Comparison of ENCODE assay signal across 23 cellular contexts in genomic region chr17:59675231-59675630, GRCh38. TPM values are rescaled to one million over a fixed set of nuclear protein-coding genes. Genes with fewer than 3 reads are reported as not detected.
DNase-seq lines count a peak whose midpoint lies in the region; ATAC-seq, FAIRE-seq and TF ChIP-seq lines count a peak whose summit lies in the region.
"Had no signal": no experiment of that assay in that cellular context is flagged by ENCODE, and none has a peak within 500 bp of the region (broad histone marks: within the 10 kb centered on the region; RNA-seq: fewer than 3 reads in every experiment).

No MANE protein-coding gene starts in this region.

- no peak for DNase-seq in CD4-positive, alpha-beta T cell
- DNase-seq in K562 (ENCODE audit: extremely low read depth in 1 of 4, low spot score in 3 of 4), result no peak
- DNase-seq in osteocyte (ENCODE audit: extremely low spot score, unreplicated experiment), result no peak
- DNase-seq in GM12892 (ENCODE audit: insufficient read length), result no peak
- no peak for DNase-seq in aorta
- no peak for DNase-seq in activated CD4-positive, CD25-positive, alpha-beta regulatory T cell (lab: John Stamatoyannopoulos, UW)
- DNase-seq: activated CD4-positive, alpha-beta T cell treated with anti-CD3 and anti-CD28 coated beads for 4 hours; activated naive CD4-positive, alpha-beta T cell treated with Interleukin-2 at 50 U/mL for 16 hours; activated T-cell treated with anti-CD3 and anti-CD28 coated beads, Interleukin-2, amount 50 U/mL, for 48 hours; Calu3; DMS79; GDM1; hypothalamus; left colon; NCI-H1092; NCI-H187; NCI-H82; stimulated activated CD4-positive, alpha-beta T cell treated with anti-CD3 and anti-CD28 coated beads, Interleukin-4, amount 100 ng/mL, for 1 hour; transverse colon had no signal

- H3K36me3 ChIP-seq in HUES6 (ENCODE audit: control insufficient read depth, insufficient read depth, low read length) (peaks cover 94% of the 10 kb centered on the region), K562 (ENCODE audit: control insufficient read depth, insufficient read depth, low read length) (peaks cover 97% of the 10 kb centered on the region), aorta (ENCODE audit: control insufficient read depth in 1 of 2, insufficient read depth in 2 of 2, low read length in 1 of 2) (peaks cover 4% of the 10 kb centered on the region in 2 donors)

- no peaks in the 10 kb centered on the region for H3K27me3 ChIP-seq in CD4-positive, alpha-beta T cell (ENCODE audit: control insufficient read depth, insufficient read depth, low read length)
- H3K27me3 ChIP-seq in HUES6 (ENCODE audit: control insufficient read depth, insufficient read depth, low read length) (no peaks in the 10 kb centered on the region), K562 (ENCODE audit: control insufficient read depth in 2 of 2, insufficient read depth in 2 of 2, low read length in 2 of 2) (no peaks in the 10 kb centered on the region), aorta (ENCODE audit: control insufficient read depth in 1 of 2, insufficient read depth in 2 of 2, low read length in 1 of 2) (no peaks in the 10 kb centered on the region)
- H3K27me3 ChIP-seq: transverse colon had no signal

- H3K9ac ChIP-seq in HUES6 (ENCODE audit: low read length), result no peak overlapping the region
- no peak overlapping the region for H3K9ac ChIP-seq in K562 (ENCODE audit: insufficient read depth in 1 of 2, low read depth in 2 of 2, low read length in 2 of 2)

- no peak overlapping the region for H3K4me3 ChIP-seq in HUES6 (ENCODE audit: low read depth, low read length)
- no peak overlapping the region for H3K4me3 ChIP-seq in K562
- no peak overlapping the region for H3K4me3 ChIP-seq in aorta (ENCODE audit: low read length in 2 of 2)
- H3K4me3 ChIP-seq: transverse colon had no signal

- TF ChIP-seq RAD21 in K562 (CRISPR knock-in tag; conservative IDR thresholded peaks at IDR 0.05 in 1 of 2, IDR thresholded peaks at IDR 0.05 in 1 of 2), result no peak

- no peaks in the 10 kb centered on the region for H3K9me3 Mint-ChIP-seq in CD4-positive, alpha-beta T cell
- no peaks in the 10 kb centered on the region for H3K9me3 Mint-ChIP-seq in osteocyte (ENCODE audit: unreplicated experiment)

- CTCF ChIA-PET in CD4-positive, alpha-beta T cell (lab: Charles Lee), result interaction anchor here (1.2 to 1.7 kb wide), 2 partner anchors 8 to 11 kb away, joined by 4 read pairs; no protein-coding TSS in a partner anchor
- CTCF ChIA-PET in K562 (lab: Yijun Ruan, JAX; ENCODE audit: low intra/inter-chr PET ratio), result no interaction called here

- H3K36me3 Mint-ChIP-seq in CD4-positive, alpha-beta T cell (ENCODE audit: low read depth), result peaks cover 90% of the 10 kb centered on the region
- peaks cover 54% of the 10 kb centered on the region for H3K36me3 Mint-ChIP-seq in osteocyte (ENCODE audit: unreplicated experiment)

- H3K79me2 ChIP-seq in K562 (ENCODE audit: control insufficient read depth, insufficient read depth, low read length), result peaks cover 7% of the 10 kb centered on the region; the same call in 1 of the 3 replicates

- no peaks in the 10 kb centered on the region for H3K9me1 ChIP-seq in K562 (ENCODE audit: control insufficient read depth, insufficient read depth, low read length)

- TF ChIP-seq POLR2A in K562 (conservative IDR thresholded peaks at IDR 0.05) (no peak), GM12892 (IDR thresholded peaks at IDR 0.05; ENCODE audit: low read depth, low read length) (no peak)

- TF ChIP-seq EP300 in K562 (IDR thresholded peaks at IDR 0.05; ENCODE audit: low read length), result no peak

- no peaks in the 10 kb centered on the region for H3K27me3 Mint-ChIP-seq in CD4-positive, alpha-beta T cell
- H3K27me3 Mint-ChIP-seq in osteocyte (ENCODE audit: unreplicated experiment), result no peaks in the 10 kb centered on the region

- FAIRE-seq in K562 (lab: Jason Lieb, UNC) (no peak), GM12892 (lab: Jason Lieb, UNC) (no peak)
- FAIRE-seq: colon had no signal

- peaks cover 2% of the 10 kb centered on the region for H3K4me1 Mint-ChIP-seq in CD4-positive, alpha-beta T cell (ENCODE audit: low read depth)
- peaks cover 3% of the 10 kb centered on the region for H3K4me1 Mint-ChIP-seq in osteocyte (ENCODE audit: unreplicated experiment)

- H2AFZ ChIP-seq in K562 (ENCODE audit: low read depth, low read length), result no peak overlapping the region

- peak overlapping the region; percentile 18 for H3K27ac Mint-ChIP-seq in CD4-positive, alpha-beta T cell
- H3K27ac Mint-ChIP-seq in osteocyte (ENCODE audit: unreplicated experiment), result peak overlapping the region; percentile 9

- intact Hi-C loops in CD4-positive, alpha-beta T cell (cut with DNase I, micrococcal nuclease), result no loop called here
- intact Hi-C loops in K562 (cut with micrococcal nuclease) (no loop called here), aorta (cut with DNase I) (no loop called here)

- in situ Hi-C loops in K562 (cut with MboI), result no loop called here

- no peak overlapping the region for H3K4me3 Mint-ChIP-seq in CD4-positive, alpha-beta T cell
- no peak overlapping the region for H3K4me3 Mint-ChIP-seq in osteocyte (ENCODE audit: unreplicated experiment)

- BruUV-seq in K562 (replicated peaks; lab: Mats Ljungman, UMichigan), result no TSS peak

- POLR2A ChIA-PET in CD4-positive, alpha-beta T cell (lab: Charles Lee), result interaction anchor here (1.0 kb wide), 1 partner anchor 8 kb away, joined by 3 read pairs; no protein-coding TSS in a partner anchor
- POLR2A ChIA-PET in K562 (lab: Yijun Ruan, JAX), result interaction anchor here (1.1 to 1.2 kb wide), 3 partner anchors 8 to 10 kb away, joined by 3 to 7 read pairs (median 4); no protein-coding TSS in a partner anchor

- WGBS in K562 (ENCODE audit: insufficient coverage, low coverage, missing lambda C conversion rate), result 65% methylated on average over 1 of the region's 1 CpG
- WGBS in aorta, 2 donors, result 54 to 57% methylated on average over 1 of the region's 1 CpG

- no peak overlapping the region for H3K27ac ChIP-seq in CD4-positive, alpha-beta T cell (ENCODE audit: low read depth, low read length)
- peak overlapping the region; percentile 26; the same call in 1 of the 2 replicates for H3K27ac ChIP-seq in HUES6 (ENCODE audit: low read depth, low read length)
- H3K27ac ChIP-seq in K562 (ENCODE audit: extremely low read depth, low read depth, low read length), result no peak overlapping the region
- H3K27ac ChIP-seq in aorta (ENCODE audit: low read depth in 1 of 2, low read length in 2 of 2), result no peak overlapping the region
- H3K27ac ChIP-seq: C4-2B, transverse colon had no signal

- no peak overlapping the region for H3K4me2 ChIP-seq in K562 (ENCODE audit: insufficient read depth, low read length)

- no peaks in the 10 kb centered on the region for H3K9me3 ChIP-seq in CD4-positive, alpha-beta T cell (ENCODE audit: control insufficient read depth, low read length)
- no peaks in the 10 kb centered on the region for H3K9me3 ChIP-seq in HUES6 (ENCODE audit: control insufficient read depth, insufficient read depth, low read depth, low read length)
- no peaks in the 10 kb centered on the region for H3K9me3 ChIP-seq in K562 (replicated peaks; ENCODE audit: control insufficient read depth, insufficient read depth, low read depth, low read length)
- no peaks in the 10 kb centered on the region for H3K9me3 ChIP-seq in aorta (ENCODE audit: control insufficient read depth, low read length)
- H3K9me3 ChIP-seq: transverse colon had no signal

- H3K4me1 ChIP-seq in HUES6 (ENCODE audit: control insufficient read depth, insufficient read depth, low read length) (no peaks in the 10 kb centered on the region), K562 (replicated peaks in 1 of 2; ENCODE audit: control insufficient read depth in 2 of 2, insufficient read depth in 2 of 2, low read length in 2 of 2) (no peaks in the 10 kb centered on the region), aorta (ENCODE audit: control insufficient read depth in 1 of 2, insufficient read depth in 2 of 2, low read length in 2 of 2) (no peaks in the 10 kb centered on the region)

- H4K20me1 ChIP-seq in K562 (replicated peaks; ENCODE audit: control insufficient read depth, insufficient read depth, low read length), result no peaks in the 10 kb centered on the region

- no peak for TF ChIP-seq CTCF in CD4-positive, alpha-beta T cell (IDR thresholded peaks at IDR 0.05)
- no peak for TF ChIP-seq CTCF in K562 (IDR thresholded peaks at IDR 0.05 in 2 of 3, conservative IDR thresholded peaks at IDR 0.05 in 1 of 3; ENCODE audit: insufficient read depth in 2 of 3, low read depth in 1 of 3, low read length in 3 of 3)
- no peak for TF ChIP-seq CTCF in osteocyte (IDR thresholded peaks at IDR 0.05)

- ATAC-seq in CD4-positive, alpha-beta T cell (ENCODE audit: poor library complexity), result no peak
- no peak for ATAC-seq in K562
- no peak for ATAC-seq in aorta (ENCODE audit: low FRiP score)
- ATAC-seq: left colon, sciatic nerve had no signal

RNA-seq across cellular contexts. Expression of gene PTRH2, which starts 32.0 kb away (rescaled TPM):
- total RNA-seq in CD4-positive, alpha-beta T cell, result 1 to 10 TPM; 6.5 to 7.3 TPM
- total RNA-seq in K562 (2011; cell fraction: chromatin; rRNA removed; ENCODE audit: low replicate concordance), result 97.2 and 167 TPM in 2 replicates
- total RNA-seq in K562 (2011; cell fraction: nucleolus; rRNA removed), result 101 and 115 TPM in 2 replicates
- total RNA-seq in K562 (2011; cell fraction: nucleoplasm; rRNA removed), result 104 and 130 TPM in 2 replicates
- 81.0 and 92.0 TPM in 2 replicates for total RNA-seq in K562 (2014; rRNA removed)
- total RNA-seq in K562 (2014; rRNA removed; fragmentation: Illumina TruSeq; extraction: Trizol), result 63.1 and 67.5 TPM in 2 replicates
- total RNA-seq in K562 (2015; rRNA removed; fragmentation: Illumina TruSeq; extraction: Trizol), result 50.0 and 57.3 TPM in 2 replicates
- 53.1 and 62.8 TPM in 2 replicates for total RNA-seq in K562 (2021)
- polyA plus RNA-seq in K562 (2011; rRNA removed), result 119 and 170 TPM in 2 replicates
- polyA plus RNA-seq in K562 (2011; cell fraction: cytosol; rRNA removed), result 54.3 and 74.9 TPM in 2 replicates
- 54.9 and 70.7 TPM in 2 replicates for polyA plus RNA-seq in K562 (2011; cell fraction: nucleus; rRNA removed)
- polyA plus RNA-seq in K562 (2012), result 42.1 and 83.3 TPM in 2 replicates
- 110 and 128 TPM in 2 replicates for polyA plus RNA-seq in K562 (2014; fragmentation: Illumina TruSeq; extraction: Trizol)
- 100 to 1,000 TPM; 195 to 210 TPM for polyA plus RNA-seq in K562 (2014; fragmentation: Nextera tagmentation; extraction: Ambion mirVana)
- polyA plus RNA-seq in K562 (2014; rRNA removed), result 126 and 138 TPM in 2 replicates
- polyA minus RNA-seq in K562 (2011; rRNA and poly(A)+ RNA removed), result 100 and 107 TPM in 2 replicates
- polyA minus RNA-seq in K562 (2011; cell fraction: cytosol; rRNA and poly(A)+ RNA removed), result 16.6 and 22.3 TPM in 2 replicates
- polyA minus RNA-seq in K562 (2011; cell fraction: nucleus; rRNA and poly(A)+ RNA removed), result 18.0 and 34.2 TPM in 2 replicates
- 19.6 TPM in 2 replicates for total RNA-seq in osteocyte
- 43.2 TPM for polyA plus RNA-seq in GM12892 (2012; ENCODE audit: missing spikeins)
- 10 to 100 TPM; 14.8 to 19.6 TPM for total RNA-seq in aorta
- 10 to 100 TPM; 13.4 to 16.8 TPM for polyA plus RNA-seq in aorta

RNA-seq across cellular contexts. Expression of gene VMP1, which starts 32.2 kb away (rescaled TPM):
- 10 to 100 TPM; 73.6 to 81.1 TPM for total RNA-seq in CD4-positive, alpha-beta T cell
- total RNA-seq in K562 (2011; cell fraction: chromatin; rRNA removed; ENCODE audit: low replicate concordance), result 449 and 662 TPM in 2 replicates
- 284 and 300 TPM in 2 replicates for total RNA-seq in K562 (2011; cell fraction: nucleolus; rRNA removed)
- total RNA-seq in K562 (2011; cell fraction: nucleoplasm; rRNA removed), result 571 and 861 TPM in 2 replicates
- total RNA-seq in K562 (2014; rRNA removed), result 92.1 and 123 TPM in 2 replicates
- 186 and 216 TPM in 2 replicates for total RNA-seq in K562 (2014; rRNA removed; fragmentation: Illumina TruSeq; extraction: Trizol)
- total RNA-seq in K562 (2015; rRNA removed; fragmentation: Illumina TruSeq; extraction: Trizol), result 127 and 135 TPM in 2 replicates
- total RNA-seq in K562 (2021), result 151 and 155 TPM in 2 replicates
- 231 and 304 TPM in 2 replicates for polyA plus RNA-seq in K562 (2011; rRNA removed)
- polyA plus RNA-seq in K562 (2011; cell fraction: cytosol; rRNA removed), result 55.2 and 104 TPM in 2 replicates
- polyA plus RNA-seq in K562 (2011; cell fraction: nucleus; rRNA removed), result 330 and 339 TPM in 2 replicates
- polyA plus RNA-seq in K562 (2012), result 142 and 172 TPM in 2 replicates
- 124 and 146 TPM in 2 replicates for polyA plus RNA-seq in K562 (2014; fragmentation: Illumina TruSeq; extraction: Trizol)
- polyA plus RNA-seq in K562 (2014; fragmentation: Nextera tagmentation; extraction: Ambion mirVana), result 100 to 1,000 TPM; 245 to 272 TPM
- 143 and 148 TPM in 2 replicates for polyA plus RNA-seq in K562 (2014; rRNA removed)
- polyA minus RNA-seq in K562 (2011; rRNA and poly(A)+ RNA removed), result 271 and 285 TPM in 2 replicates
- polyA minus RNA-seq in K562 (2011; cell fraction: cytosol; rRNA and poly(A)+ RNA removed), result 72.1 and 91.0 TPM in 2 replicates
- 205 and 259 TPM in 2 replicates for polyA minus RNA-seq in K562 (2011; cell fraction: nucleus; rRNA and poly(A)+ RNA removed)
- 364 and 468 TPM in 2 replicates for total RNA-seq in osteocyte
- 93.2 TPM for polyA plus RNA-seq in GM12892 (2012; ENCODE audit: missing spikeins)
- 100 to 1,000 TPM; 451 to 507 TPM for total RNA-seq in aorta
- polyA plus RNA-seq in aorta, result 100 to 1,000 TPM in 1 of 2 donors, 10 to 100 TPM in 1; 43.3 to 253 TPM

RNA-seq across cellular contexts. Expression of gene CLTC, which starts 55.5 kb away (rescaled TPM):
- total RNA-seq in CD4-positive, alpha-beta T cell, result 10 to 100 TPM; 81.5 to 89.9 TPM
- total RNA-seq in K562 (2011; cell fraction: chromatin; rRNA removed; ENCODE audit: low replicate concordance), result 152 and 501 TPM in 2 replicates
- 80.9 and 116 TPM in 2 replicates for total RNA-seq in K562 (2011; cell fraction: nucleolus; rRNA removed)
- total RNA-seq in K562 (2011; cell fraction: nucleoplasm; rRNA removed), result 164 and 204 TPM in 2 replicates
- total RNA-seq in K562 (2014; rRNA removed), result 136 and 150 TPM in 2 replicates
- 220 and 233 TPM in 2 replicates for total RNA-seq in K562 (2014; rRNA removed; fragmentation: Illumina TruSeq; extraction: Trizol)
- 184 and 195 TPM in 2 replicates for total RNA-seq in K562 (2015; rRNA removed; fragmentation: Illumina TruSeq; extraction: Trizol)
- total RNA-seq in K562 (2021), result 257 and 267 TPM in 2 replicates
- polyA plus RNA-seq in K562 (2011; rRNA removed), result 164 and 217 TPM in 2 replicates
- 136 and 221 TPM in 2 replicates for polyA plus RNA-seq in K562 (2011; cell fraction: cytosol; rRNA removed)
- polyA plus RNA-seq in K562 (2011; cell fraction: nucleus; rRNA removed), result 85.8 and 125 TPM in 2 replicates
- polyA plus RNA-seq in K562 (2012), result 133 and 168 TPM in 2 replicates
- 142 and 174 TPM in 2 replicates for polyA plus RNA-seq in K562 (2014; fragmentation: Illumina TruSeq; extraction: Trizol)
- polyA plus RNA-seq in K562 (2014; fragmentation: Nextera tagmentation; extraction: Ambion mirVana), result 100 to 1,000 TPM; 122 to 134 TPM
- polyA plus RNA-seq in K562 (2014; rRNA removed), result 102 and 115 TPM in 2 replicates
- polyA minus RNA-seq in K562 (2011; rRNA and poly(A)+ RNA removed), result 705 and 852 TPM in 2 replicates
- polyA minus RNA-seq in K562 (2011; cell fraction: cytosol; rRNA and poly(A)+ RNA removed), result 435 and 548 TPM in 2 replicates
- polyA minus RNA-seq in K562 (2011; cell fraction: nucleus; rRNA and poly(A)+ RNA removed), result 79.8 and 167 TPM in 2 replicates
- total RNA-seq in osteocyte, result 297 and 319 TPM in 2 replicates
- 78.8 TPM for polyA plus RNA-seq in GM12892 (2012; ENCODE audit: missing spikeins)
- total RNA-seq in aorta, result 100 to 1,000 TPM; 243 to 289 TPM
- 10 to 100 TPM; 37.4 to 87.3 TPM for polyA plus RNA-seq in aorta
